In the genomic region with DNA sequence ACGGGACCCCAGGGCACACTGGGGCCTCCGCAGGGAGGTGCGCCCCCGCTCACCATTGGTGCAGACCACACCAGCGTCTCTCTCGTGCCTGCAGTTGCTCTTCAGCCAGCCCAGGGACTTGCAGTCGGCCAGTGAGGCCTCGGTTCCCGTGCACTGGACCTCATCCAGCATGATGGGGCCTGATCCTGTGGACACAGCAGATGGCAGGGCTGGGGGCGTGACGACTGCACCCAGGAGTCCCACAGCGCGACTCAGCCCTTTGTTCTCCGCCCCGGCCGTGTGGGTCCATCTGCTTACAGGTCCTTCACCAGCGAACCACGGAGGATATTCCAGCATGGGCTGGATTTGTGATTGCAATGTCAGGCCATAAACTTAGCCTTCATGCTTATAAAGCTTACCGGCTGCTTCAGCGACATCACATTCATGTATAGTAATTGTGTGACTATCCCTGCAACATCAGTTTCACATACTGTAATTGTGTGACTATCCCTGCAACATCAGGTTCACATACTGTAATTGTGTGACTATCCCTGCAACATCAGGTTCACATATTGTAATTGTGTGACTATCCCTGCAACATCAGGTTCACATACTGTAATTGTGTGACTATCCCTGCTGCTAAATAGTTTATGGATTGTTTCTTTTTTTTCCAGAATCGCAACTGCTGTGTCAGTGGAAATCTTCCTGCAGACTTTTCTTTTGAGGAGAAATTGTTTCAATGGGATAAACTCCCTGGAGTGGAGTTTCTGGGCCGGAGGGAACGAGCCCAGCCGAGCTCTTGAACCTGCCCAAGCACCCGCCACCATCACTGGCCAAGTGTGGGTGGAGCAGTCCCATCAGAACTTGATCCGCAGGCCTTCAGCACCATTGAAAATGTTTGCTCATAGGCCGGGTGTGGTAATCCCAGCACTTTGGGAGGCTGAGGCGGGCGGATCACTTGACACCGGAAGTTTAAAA, we compare ENCODE assay signal across 8 cellular contexts. TPM values are rescaled to one million over a fixed set of nuclear protein-coding genes. Genes with fewer than 3 reads are reported as not detected.
A peak's percentile ranks its signal among the peaks of the same experiment; 100 is the strongest.
DNase-seq lines count a peak whose midpoint lies in the region; ATAC-seq and TF ChIP-seq lines count a peak whose summit lies in the region.

No MANE protein-coding gene starts in this region.

- H3K9me3 Mint-ChIP-seq in effector memory CD8-positive, alpha-beta T cell: no peaks in the 10 kb centered on the region

- DNase-seq in ELF-1 (ENCODE audit: low read depth, low spot score) (peak; percentile 59), NCI-H446 treated with DMSO at 0.1 percent for 48 hours (lab: John Stamatoyannopoulos, UW) (peak; percentile 70), dorsolateral prefrontal cortex (peak in 3 of 10 donors; percentile 29 to 75 (median 37)), mucosa of descending colon (peak; percentile 71 to 80 (median 74)), NCI-H1048 (lab: John Stamatoyannopoulos, UW) (no peak), HPDE6-E6E7 (ENCODE audit: extremely low spot score) (no peak)
- DNase-seq in effector memory CD8-positive, alpha-beta T cell: no peak

- H3K4me1 Mint-ChIP-seq in effector memory CD8-positive, alpha-beta T cell (ENCODE audit: low read depth in 2 of 2): peaks cover 4 to 11% of the 10 kb centered on the region in 2 donors

- peak overlapping the region in 35 of 59 donors; percentile 3 to 43 (median 24) for H3K4me3 ChIP-seq in dorsolateral prefrontal cortex
- H3K4me3 ChIP-seq in mucosa of descending colon: no peak overlapping the region

- peaks cover 43% of the 10 kb centered on the region for H3K4me1 ChIP-seq in mucosa of descending colon (ENCODE audit: low read depth)

- H3K27me3 Mint-ChIP-seq in effector memory CD8-positive, alpha-beta T cell: peaks cover 7 to 26% of the 10 kb centered on the region in 2 donors

- TF ChIP-seq CTCF in dorsolateral prefrontal cortex (IDR thresholded peaks at IDR 0.05 in 54 of 56, conservative IDR thresholded peaks at IDR 0.05 in 2 of 56; ENCODE audit: low read depth in 1 of 56, partially characterized antibody in 56 of 56): peak in 1 of 56 donors; percentile 18
- no peak for TF ChIP-seq CTCF in mucosa of descending colon (IDR thresholded peaks at IDR 0.05)

- no peaks in the 10 kb centered on the region for H3K27me3 ChIP-seq in dorsolateral prefrontal cortex

- no peak overlapping the region for H3K4me3 Mint-ChIP-seq in effector memory CD8-positive, alpha-beta T cell

- H3K36me3 Mint-ChIP-seq in effector memory CD8-positive, alpha-beta T cell (ENCODE audit: insufficient read depth): peaks cover 7% of the 10 kb centered on the region

- peak overlapping the region in 49 of 59 donors; percentile 1 to 79 (median 60) for H3K27ac ChIP-seq in dorsolateral prefrontal cortex

- H3K36me3 ChIP-seq in mucosa of descending colon (ENCODE audit: low read depth): no peaks in the 10 kb centered on the region

- ATAC-seq in mucosa of descending colon: peak; percentile 43
- ATAC-seq in effector memory CD8-positive, alpha-beta T cell (replicated peaks): no peak
- no peak for ATAC-seq in activated CD4-positive, CD25-positive, alpha-beta regulatory T cell treated with anti-CD3 and anti-CD28 coated beads, Interleukin-2, amount 50 U/mL, for 24 hours

- H3K27ac Mint-ChIP-seq in effector memory CD8-positive, alpha-beta T cell: no peak overlapping the region

- intact Hi-C loops in dorsolateral prefrontal cortex (cut with DNase I) (loop anchor here (5.0 kb wide), 3 partner anchors 53 to 108 kb away; no protein-coding TSS in a partner anchor), mucosa of descending colon (cut with DNase I, micrococcal nuclease) (loop anchor here in 1 of 2 donors (5.0 kb wide), 1 partner anchor 113 kb away; no protein-coding TSS in a partner anchor)

- no peaks in the 10 kb centered on the region for H3K9me3 ChIP-seq in mucosa of descending colon

RNA-seq across cellular contexts. Expression of a gene that starts 4.8 kb away (rescaled TPM):
- total RNA-seq in dorsolateral prefrontal cortex (100 to 1,000 TPM in 25 of 120 experiments, 10 to 100 TPM in 95; 31.2 to 256 (median 75.8) TPM), mucosa of descending colon (100 to 1,000 TPM; 329 to 838 (median 752) TPM)

RNA-seq across cellular contexts. Expression of a gene that starts 34.7 kb away (rescaled TPM):
- total RNA-seq in dorsolateral prefrontal cortex: 10 to 100 TPM; 20.0 to 55.3 (median 29.7) TPM
- 100 to 1,000 TPM; 159 to 376 (median 242) TPM for total RNA-seq in mucosa of descending colon

RNA-seq across cellular contexts. Expression of a gene that starts 49.1 kb away (rescaled TPM):
- 10 to 100 TPM in 66 of 120 experiments, 1 to 10 TPM in 54; 3.2 to 50.9 (median 10.8) TPM for total RNA-seq in dorsolateral prefrontal cortex
- total RNA-seq in mucosa of descending colon: 10 to 100 TPM; 16.9 to 33.3 (median 22.1) TPM

RNA-seq across cellular contexts. Expression of a gene that starts 49.7 kb away (rescaled TPM):
- 100 to 1,000 TPM in 119 of 120 experiments, 10 to 100 TPM in 1; 97.8 to 275 (median 166) TPM for total RNA-seq in dorsolateral prefrontal cortex
- total RNA-seq in mucosa of descending colon: 100 to 1,000 TPM in 1 of 3 donors, 10 to 100 TPM in 2; 44.9 to 268 (median 91.3) TPM

Comparison
In these comparisons a context has a peak if more than half of its experiments do, and no peak if none do; other contexts are left out.
1. DNase-seq: peak in ELF-1 (single experiment), NCI-H446 treated with DMSO at 0.1 percent for 48 hours (single experiment) and mucosa of descending colon (3 of 3); none in NCI-H1048 (single experiment), HPDE6-E6E7 (single experiment) and effector memory CD8-positive, alpha-beta T cell (0 of 3).